Comparison of ENCODE assay signal across 28 cellular contexts in genomic region chr6:44067073-44067759, GRCh38.
DNase-seq lines count a peak whose midpoint lies in the region; ATAC-seq, FAIRE-seq and TF ChIP-seq lines count a peak whose summit lies in the region.
"Had no signal": no experiment of that assay in that cellular context is flagged by ENCODE, and none has a peak within 500 bp of the region (broad histone marks: within the 10 kb centered on the region; RNA-seq: fewer than 3 reads in every experiment).

No MANE protein-coding gene starts in this region.

- CTCF ChIA-PET in A549 (lab: Yijun Ruan, JAX) = interaction anchor here (0.7 to 1.6 kb wide), 4 partner anchors 10 to 57 kb away, joined by 3 to 7 read pairs (median 4); no protein-coding TSS in a partner anchor
- CTCF ChIA-PET in HEK293 (lab: Yijun Ruan, JAX) = interaction anchor here (1.0 to 1.8 kb wide), 4 partner anchors 11 to 343 kb away, joined by 3 to 7 read pairs (median 4); partner anchors contain the start of gene VEGFA
- CTCF ChIA-PET in mammary epithelial cell (lab: Charles Lee; ENCODE audit: low non-redundant PET) = no interaction called here

- no peak for TF ChIP-seq CTCF in A549 (IDR thresholded peaks at IDR 0.05)
- TF ChIP-seq CTCF in HEK293 (tag by site-specific recombination; IDR thresholded peaks at IDR 0.05) = no peak
- TF ChIP-seq CTCF in mammary epithelial cell (conservative IDR thresholded peaks at IDR 0.05 in 1 of 2, IDR thresholded peaks at IDR 0.05 in 1 of 2; ENCODE audit: extremely low read depth in 1 of 2, insufficient read depth in 1 of 2, low read depth in 1 of 2, low read length in 2 of 2) = no peak
- no peak for TF ChIP-seq CTCF in BE2C (IDR thresholded peaks at IDR 0.05; ENCODE audit: low read depth, low read length)

- H3K4me3 ChIP-seq in A549 (no peak overlapping the region), HEK293 (ENCODE audit: low read depth, low read length) (no peak overlapping the region), mammary epithelial cell (replicated peaks in 1 of 3; ENCODE audit: insufficient read depth in 1 of 3, low read depth in 2 of 3, low read length in 3 of 3) (no peak overlapping the region), mesodermal cell (ENCODE audit: extremely low read depth, insufficient read depth, low read length, poor library complexity, severe bottlenecking) (no peak overlapping the region), BE2C (ENCODE audit: low read depth, low read length) (no peak overlapping the region)
- H3K4me3 ChIP-seq: esophagus muscularis mucosa, lower lobe of right lung, PC-9, stomach, upper lobe of left lung had no signal

- no peaks in the 10 kb centered on the region for H4K20me1 ChIP-seq in mammary epithelial cell (ENCODE audit: insufficient read depth, low read length)

- POLR2A ChIA-PET in A549 (lab: Yijun Ruan, JAX) = interaction anchor here (1.1 kb wide), 1 partner anchor 297 kb away, joined by 4 read pairs; the partner anchor contains the start of gene VEGFA
- POLR2A ChIA-PET in HEK293 (lab: Yijun Ruan, JAX) = interaction anchor here (0.7 kb wide), 1 partner anchor 66 kb away, joined by 3 read pairs; no protein-coding TSS in a partner anchor

- DNase-seq in A549 (ENCODE audit: low read depth in 1 of 2, low spot score in 1 of 2) (no peak), mammary epithelial cell (no peak), BE2C (no peak)
- no peak for DNase-seq in activated T-cell treated with anti-CD3 and anti-CD28 coated beads, Interleukin-2, amount 50 U/mL, for 72 hours
- DNase-seq: activated CD4-positive, alpha-beta T cell treated with anti-CD3 and anti-CD28 coated beads for 36 hours; activated naive CD8-positive, alpha-beta T cell treated with anti-CD3 and anti-CD28 coated beads, Interleukin-2, amount 10 ng/mL, durations not matched to agents 7 days and 5 days; CD4-positive, CD25-positive, alpha-beta regulatory T cell; effector memory CD4-positive, alpha-beta T cell; H7; Karpas-422; lower lobe of right lung; NCI-H1048; NCI-H187 treated with DMSO at 0.1 percent for 48 hours; NCI-H345; NCI-H82; nucleus accumbens; PC-9; stimulated activated CD4-positive, alpha-beta T cell treated with anti-CD3 and anti-CD28 coated beads, Interleukin-4, amount 100 ng/mL, for 24 hours; stomach; T-helper 17 cell; upper lobe of left lung had no signal

- peaks cover 56% of the 10 kb centered on the region for H3K4me1 ChIP-seq in A549
- H3K4me1 ChIP-seq in HEK293 (ENCODE audit: control insufficient read depth, insufficient read depth, low read length) = no peaks in the 10 kb centered on the region
- peaks cover 58% of the 10 kb centered on the region for H3K4me1 ChIP-seq in mammary epithelial cell (ENCODE audit: insufficient read depth, low read length)
- peaks cover 21% of the 10 kb centered on the region for H3K4me1 ChIP-seq in mesodermal cell (ENCODE audit: control insufficient read depth, insufficient read depth, low read length, poor library complexity, severe bottlenecking)
- H3K4me1 ChIP-seq in BE2C = peaks cover 5% of the 10 kb centered on the region; the same call in 1 of the 2 replicates

- H3K27me3 Mint-ChIP-seq in activated T-cell treated with anti-CD3 and anti-CD28 coated beads, Interleukin-2, amount 50 U/mL, for 72 hours (ENCODE audit: low read depth) = peaks cover 18% of the 10 kb centered on the region

- no peak for TF ChIP-seq POLR2A in A549 (IDR thresholded peaks at IDR 0.05; ENCODE audit: low read length)

- ATAC-seq in A549 (no peak), GM21390 (IDR thresholded peaks at IDR 0.05; ENCODE audit: unreplicated experiment) (no peak), HG03439 (IDR thresholded peaks at IDR 0.05; ENCODE audit: unreplicated experiment) (no peak)
- ATAC-seq in activated T-cell treated with anti-CD3 and anti-CD28 coated beads, Interleukin-2, amount 50 U/mL, for 72 hours (replicated peaks in 1 of 2) = no peak
- ATAC-seq: activated CD4-positive, alpha-beta T cell treated with anti-CD3 and anti-CD28 coated beads for 36 hours; lower lobe of right lung; T-helper 17 cell had no signal

- H3K27ac Mint-ChIP-seq in activated T-cell treated with anti-CD3 and anti-CD28 coated beads, Interleukin-2, amount 50 U/mL, for 72 hours = no peak overlapping the region
- H3K27ac Mint-ChIP-seq: activated CD4-positive, alpha-beta T cell treated with anti-CD3 and anti-CD28 coated beads for 36 hours; activated naive CD8-positive, alpha-beta T cell treated with anti-CD3 and anti-CD28 coated beads, Interleukin-2, amount 10 ng/mL, durations not matched to agents 7 days and 5 days; activated T-helper 1 cell treated with anti-CD3 and anti-CD28 coated beads, Interleukin-12 subunit alpha, Interleukin-12 subunit beta, Interleukin-2, Interleukin-4 antibody, amounts not matched to agents 30 ng/mL and 10 ng/mL and 1 ng/mL, durations not matched to agents 14 hours and 24 hours and 36 hours; CD4-positive, CD25-positive, alpha-beta regulatory T cell; T-helper 17 cell had no signal

- no peaks in the 10 kb centered on the region for H3K79me2 ChIP-seq in mammary epithelial cell (ENCODE audit: insufficient read depth, low read length)

- in situ Hi-C loops in mammary epithelial cell (cut with MboI; ENCODE audit: low sequenced_read_pairs in 2 of 2) = no loop called here

- H3K9me3 Mint-ChIP-seq in activated T-cell treated with anti-CD3 and anti-CD28 coated beads, Interleukin-2, amount 50 U/mL, for 72 hours = no peaks in the 10 kb centered on the region
- H3K9me3 Mint-ChIP-seq: activated naive CD8-positive, alpha-beta T cell treated with anti-CD3 and anti-CD28 coated beads, Interleukin-2, amount 10 ng/mL, durations not matched to agents 7 days and 5 days; activated T-helper 1 cell treated with anti-CD3 and anti-CD28 coated beads, Interleukin-12 subunit alpha, Interleukin-12 subunit beta, Interleukin-2, Interleukin-4 antibody, amounts not matched to agents 30 ng/mL and 10 ng/mL and 1 ng/mL, durations not matched to agents 14 hours and 24 hours and 36 hours; CD4-positive, CD25-positive, alpha-beta regulatory T cell had no signal

- peaks cover 7% of the 10 kb centered on the region for H3K4me1 Mint-ChIP-seq in activated T-cell treated with anti-CD3 and anti-CD28 coated beads, Interleukin-2, amount 50 U/mL, for 72 hours (ENCODE audit: low read depth)

- H3K36me3 Mint-ChIP-seq in activated T-cell treated with anti-CD3 and anti-CD28 coated beads, Interleukin-2, amount 50 U/mL, for 72 hours (ENCODE audit: insufficient read depth in 2 of 2) = no peaks in the 10 kb centered on the region
- H3K36me3 Mint-ChIP-seq: activated naive CD8-positive, alpha-beta T cell treated with anti-CD3 and anti-CD28 coated beads, Interleukin-2, amount 10 ng/mL, durations not matched to agents 7 days and 5 days; CD4-positive, CD25-positive, alpha-beta regulatory T cell had no signal

- TF ChIP-seq RAD21 in A549 (conservative IDR thresholded peaks at IDR 0.05 in 1 of 2, IDR thresholded peaks at IDR 0.05 in 1 of 2) = no peak

- WGBS in A549 (ENCODE audit: missing lambda C conversion rate) = 55% methylated on average over 2 of the region's 4 CpGs
- WGBS in mammary epithelial cell (ENCODE audit: low coverage, missing lambda C conversion rate) = 91% methylated on average over 3 of the region's 4 CpGs
- WGBS in mesodermal cell (ENCODE audit: insufficient coverage in 2 of 2), 2 experiments = 57 to 88% methylated on average over 1 of the region's 4 CpGs

- no peak for FAIRE-seq in A549 (lab: Jason Lieb, UNC)
- FAIRE-seq: G401.6 had no signal

- no peaks in the 10 kb centered on the region for H3K27me3 ChIP-seq in mammary epithelial cell (ENCODE audit: insufficient read depth, low read length)
- no peaks in the 10 kb centered on the region for H3K27me3 ChIP-seq in BE2C
- H3K27me3 ChIP-seq: esophagus muscularis mucosa, stomach, upper lobe of left lung had no signal

- no TSS peak for BruUV-seq in mammary epithelial cell (replicated peaks; lab: Mats Ljungman, UMichigan)

- no peak overlapping the region for H3K4me3 Mint-ChIP-seq in activated T-cell treated with anti-CD3 and anti-CD28 coated beads, Interleukin-2, amount 50 U/mL, for 72 hours
- H3K4me3 Mint-ChIP-seq: activated CD4-positive, alpha-beta T cell treated with anti-CD3 and anti-CD28 coated beads for 36 hours; activated naive CD8-positive, alpha-beta T cell treated with anti-CD3 and anti-CD28 coated beads, Interleukin-2, amount 10 ng/mL, durations not matched to agents 7 days and 5 days; activated T-helper 1 cell treated with anti-CD3 and anti-CD28 coated beads, Interleukin-12 subunit alpha, Interleukin-12 subunit beta, Interleukin-2, Interleukin-4 antibody, amounts not matched to agents 30 ng/mL and 10 ng/mL and 1 ng/mL, durations not matched to agents 14 hours and 24 hours and 36 hours; CD4-positive, CD25-positive, alpha-beta regulatory T cell; T-helper 17 cell had no signal

- dilution Hi-C loops in mammary epithelial cell (cut with HindIII; ENCODE audit: low sequenced_read_pairs) = no loop called here

- peak overlapping the region; percentile 65 for H2AFZ ChIP-seq in mammary epithelial cell (ENCODE audit: low read depth, low read length)
- H2AFZ ChIP-seq: PC-9 had no signal

- H3K4me2 ChIP-seq in A549 (no peak overlapping the region), mammary epithelial cell (ENCODE audit: insufficient read depth, low read depth, low read length) (no peak overlapping the region)
- H3K4me2 ChIP-seq: PC-9 had no signal

- H3K36me3 ChIP-seq in HEK293 (ENCODE audit: control insufficient read depth in 2 of 2, insufficient read depth in 1 of 2, low read length in 2 of 2) = no peaks in the 10 kb centered on the region
- H3K36me3 ChIP-seq in mammary epithelial cell (ENCODE audit: insufficient read depth, low read length) = no peaks in the 10 kb centered on the region
- no peaks in the 10 kb centered on the region for H3K36me3 ChIP-seq in mesodermal cell (ENCODE audit: control insufficient read depth, insufficient read depth, low read length)
- H3K36me3 ChIP-seq in BE2C = no peaks in the 10 kb centered on the region
- H3K36me3 ChIP-seq: esophagus muscularis mucosa, lower lobe of right lung, stomach, upper lobe of left lung had no signal

- H3K9me3 ChIP-seq in A549 (no peaks in the 10 kb centered on the region), HEK293 (ENCODE audit: control insufficient read depth, insufficient read depth, low read depth, low read length) (no peaks in the 10 kb centered on the region), mammary epithelial cell (replicated peaks; ENCODE audit: insufficient read depth, low read length) (no peaks in the 10 kb centered on the region), mesodermal cell (ENCODE audit: control insufficient read depth, low read length) (no peaks in the 10 kb centered on the region), BE2C (no peaks in the 10 kb centered on the region)
- H3K9me3 ChIP-seq: esophagus muscularis mucosa, lower lobe of right lung, stomach, upper lobe of left lung had no signal

- H3K27ac ChIP-seq in A549 = peak overlapping the region; percentile 97 to 98
- no peak overlapping the region for H3K27ac ChIP-seq in HEK293 (ENCODE audit: extremely low read depth, low read depth, low read length)
- H3K27ac ChIP-seq in mammary epithelial cell (ENCODE audit: insufficient read depth, low read depth, low read length) = no peak overlapping the region
- peak overlapping the region; percentile 43 for H3K27ac ChIP-seq in mesodermal cell (ENCODE audit: low read depth, low read length, severe bottlenecking)
- H3K27ac ChIP-seq: esophagus muscularis mucosa, lower lobe of right lung, PC-9, stomach, upper lobe of left lung had no signal

- no peak overlapping the region for H3K9ac ChIP-seq in mammary epithelial cell (ENCODE audit: insufficient read depth, low read length)

- no peak for TF ChIP-seq EP300 in A549 (IDR thresholded peaks at IDR 0.05)

- intact Hi-C loops in mammary epithelial cell (cut with micrococcal nuclease) = no loop called here

Comparison
In these comparisons a context has a peak if more than half of its experiments do, and no peak if none do; other contexts are left out.
1. H3K27ac ChIP-seq: peak in A549 (2 of 2) and mesodermal cell (single experiment); none in HEK293 (single experiment) and mammary epithelial cell (single experiment).